In genomic region chr7:16546921-16547505, GRCh38 we compare ENCODE assay signal across 37 cellular contexts. TPM values are rescaled to one million over a fixed set of nuclear protein-coding genes. Genes with fewer than 3 reads are reported as not detected.
"Had no signal": no experiment of that assay in that cellular context is flagged by ENCODE, and none has a peak within 500 bp of the region (broad histone marks: within the 10 kb centered on the region; RNA-seq: fewer than 3 reads in every experiment).

No MANE protein-coding gene starts in this region.

- H3K9ac ChIP-seq: KMS-11 had no signal

- H3K9me3 ChIP-seq: ascending aorta, SJCRH30 had no signal

- H3K9me3 Mint-ChIP-seq: activated CD4-positive, alpha-beta memory T cell treated with anti-CD3 and anti-CD28 coated beads, Interleukin-2, amount 10 ng/mL, durations not matched to agents 7 days and 5 days; activated naive CD8-positive, alpha-beta T cell treated with anti-CD3 and anti-CD28 coated beads for 36 hours; activated T-cell treated with anti-CD3 and anti-CD28 coated beads, Interleukin-2, amount 50 U/mL, for 72 hours; activated T-helper 17 cell treated with anti-CD3 and anti-CD28 coated beads, Interleukin-2, amount 50 U/mL, for 72 hours; central memory CD8-positive, alpha-beta T cell had no signal

- H3K4me1 ChIP-seq: ascending aorta, SJCRH30 had no signal

- H3K27me3 ChIP-seq: ascending aorta, cardiac muscle cell, SJCRH30 had no signal

- H3K27me3 Mint-ChIP-seq: activated naive CD8-positive, alpha-beta T cell treated with anti-CD3 and anti-CD28 coated beads for 36 hours had no signal

- ATAC-seq: activated T-cell treated with anti-CD3 and anti-CD28 coated beads, Interleukin-2, amount 50 U/mL, for 72 hours; activated T-helper 17 cell treated with anti-CD3 and anti-CD28 coated beads, Interleukin-2, amount 50 U/mL, for 72 hours; PC-3 had no signal

- H3K4me3 Mint-ChIP-seq: activated CD4-positive, alpha-beta memory T cell treated with anti-CD3 and anti-CD28 coated beads, Interleukin-2, amount 10 ng/mL, durations not matched to agents 7 days and 5 days; activated naive CD8-positive, alpha-beta T cell treated with anti-CD3 and anti-CD28 coated beads for 36 hours; activated T-cell treated with anti-CD3 and anti-CD28 coated beads, Interleukin-2, amount 50 U/mL, for 72 hours; activated T-helper 17 cell treated with anti-CD3 and anti-CD28 coated beads, Interleukin-2, amount 50 U/mL, for 72 hours; central memory CD8-positive, alpha-beta T cell had no signal

- H3K27ac Mint-ChIP-seq: activated CD4-positive, alpha-beta memory T cell treated with anti-CD3 and anti-CD28 coated beads, Interleukin-2, amount 10 ng/mL, durations not matched to agents 7 days and 5 days; activated naive CD8-positive, alpha-beta T cell treated with anti-CD3 and anti-CD28 coated beads for 36 hours; activated T-cell treated with anti-CD3 and anti-CD28 coated beads, Interleukin-2, amount 50 U/mL, for 72 hours; activated T-helper 17 cell treated with anti-CD3 and anti-CD28 coated beads, Interleukin-2, amount 50 U/mL, for 72 hours had no signal

- H3K36me3 ChIP-seq: ascending aorta, cardiac muscle cell, SJCRH30, WERI-Rb-1 had no signal

- H3K4me1 Mint-ChIP-seq: activated CD4-positive, alpha-beta memory T cell treated with anti-CD3 and anti-CD28 coated beads, Interleukin-2, amount 10 ng/mL, durations not matched to agents 7 days and 5 days; activated naive CD8-positive, alpha-beta T cell treated with anti-CD3 and anti-CD28 coated beads for 36 hours; activated T-helper 17 cell treated with anti-CD3 and anti-CD28 coated beads, Interleukin-2, amount 50 U/mL, for 72 hours; central memory CD8-positive, alpha-beta T cell had no signal

- H3K27ac ChIP-seq: ascending aorta, cardiac muscle cell, KMS-11, SJCRH30, SK-N-MC, WERI-Rb-1 had no signal

- H3K4me3 ChIP-seq: ascending aorta, cardiac muscle cell, SJCRH30, SK-N-MC had no signal

- FAIRE-seq: RCC 7860 had no signal

- H3K36me3 Mint-ChIP-seq: activated naive CD8-positive, alpha-beta T cell treated with anti-CD3 and anti-CD28 coated beads for 36 hours had no signal

- DNase-seq: activated CD4-positive, alpha-beta memory T cell treated with anti-CD3 and anti-CD28 coated beads, Interleukin-2, amount 10 ng/mL, durations not matched to agents 7 days and 5 days; activated CD4-positive, alpha-beta T cell treated with anti-CD3 and anti-CD28 coated beads for 4 hours; activated CD4-positive, CD25-positive, alpha-beta regulatory T cell treated with anti-CD3 and anti-CD28 coated beads, Interleukin-2, amount 50 U/mL, for 72 hours; activated effector memory CD4-positive, alpha-beta T cell treated with anti-CD3 and anti-CD28 coated beads, Interleukin-2, amount 50 U/mL, for 16 hours; activated naive CD4-positive, alpha-beta T cell; activated naive CD4-positive, alpha-beta T cell treated with anti-CD3 and anti-CD28 coated beads, Interleukin-2, amount 50 U/mL, for 16 hours; activated naive CD8-positive, alpha-beta T cell treated with anti-CD3 and anti-CD28 coated beads for 36 hours; activated T-cell treated with anti-CD3 and anti-CD28 coated beads, Interleukin-2, amount 50 U/mL, for 1 hour; activated T-cell treated with anti-CD3 and anti-CD28 coated beads, Interleukin-2, amount 50 U/mL, for 72 hours; amniotic stem cell; MM.1S; MV-4-11; NCI-H1092; NCI-H1436 treated with DMSO at 0.1 percent for 48 hours; NCI-H1694 treated with DMSO at 0.1 percent for 48 hours; NCI-H2029; NCI-H345; NCI-H524 treated with DMSO at 0.1 percent for 48 hours; NCI-H748 treated with DMSO at 0.1 percent for 48 hours; NK-92 treated with Interleukin-12 subunit alpha and Interleukin-12 subunit beta, amount 100 ng/mL, for 24 hours; PC-3; SHP77; SJCRH30; T1000; WERI-Rb-1 had no signal

- H3K4me2 ChIP-seq: KMS-11 had no signal

RNA-seq across cellular contexts. Expression of gene LRRC72, which starts 20.4 kb away (rescaled TPM):
- total RNA-seq: activated CD4-positive, alpha-beta memory T cell treated with anti-CD3 and anti-CD28 coated beads, Interleukin-2, amount 10 ng/mL, durations not matched to agents 7 days and 5 days; activated CD8-positive, alpha-beta memory T cell treated with anti-CD3 and anti-CD28 coated beads for 36 hours; activated naive CD8-positive, alpha-beta T cell treated with anti-CD3 and anti-CD28 coated beads for 36 hours; activated T-cell treated with anti-CD3 and anti-CD28 coated beads, Interleukin-2, amount 50 U/mL, for 72 hours; activated T-helper 17 cell treated with anti-CD3 and anti-CD28 coated beads, Interleukin-2, amount 50 U/mL, for 72 hours; ascending aorta; cardiac muscle cell; LHCN-M2; NCI-H460; PC-3; SJCRH30; T-helper 1 cell treated with Interleukin-12 subunit alpha and Interleukin-12 subunit beta and Interleukin-4 antibody, amounts not matched to agents 30 ng/mL and 1 ng/mL, for 36 hours; T-helper 2 cell treated with Interferon-gamma antibody and Interleukin-4, amounts not matched to agents 100 ng/mL and 5 ng/mL, for 36 hours had no signal
- polyA plus RNA-seq: cardiac muscle cell had no signal
